ENCODE assay signal across 1 cellular context in genomic region chr12:71214511-71215285, GRCh38.
TF ChIP-seq lines count a peak whose summit lies in the region.

No MANE protein-coding gene starts in this region.

TF ChIP-seq in HepG2, 621 proteins besides CTCF, POLR2A, EP300 and RAD21 (continued from another document):
- TF ChIP-seq HNRNPLL (IDR thresholded peaks at IDR 0.05; ENCODE audit: low read depth, low read length, poor library complexity, severe bottlenecking) (no peak), AGO1 (IDR thresholded peaks at IDR 0.05; ENCODE audit: low read depth, low read length, poor library complexity, severe bottlenecking) (no peak), ZNF709 (CRISPR knock-in tag; IDR thresholded peaks at IDR 0.05) (no peak), SAP130 (CRISPR knock-in tag; IDR thresholded peaks at IDR 0.05; ENCODE audit: low read depth) (peak; percentile 36; the same call in 1 of the 2 replicates), ZNF839 (CRISPR knock-in tag; IDR thresholded peaks at IDR 0.05; ENCODE audit: borderline replicate concordance) (no peak), MYNN (CRISPR knock-in tag; IDR thresholded peaks at IDR 0.05; ENCODE audit: low read depth) (no peak)
- TF ChIP-seq, protein P1, sequence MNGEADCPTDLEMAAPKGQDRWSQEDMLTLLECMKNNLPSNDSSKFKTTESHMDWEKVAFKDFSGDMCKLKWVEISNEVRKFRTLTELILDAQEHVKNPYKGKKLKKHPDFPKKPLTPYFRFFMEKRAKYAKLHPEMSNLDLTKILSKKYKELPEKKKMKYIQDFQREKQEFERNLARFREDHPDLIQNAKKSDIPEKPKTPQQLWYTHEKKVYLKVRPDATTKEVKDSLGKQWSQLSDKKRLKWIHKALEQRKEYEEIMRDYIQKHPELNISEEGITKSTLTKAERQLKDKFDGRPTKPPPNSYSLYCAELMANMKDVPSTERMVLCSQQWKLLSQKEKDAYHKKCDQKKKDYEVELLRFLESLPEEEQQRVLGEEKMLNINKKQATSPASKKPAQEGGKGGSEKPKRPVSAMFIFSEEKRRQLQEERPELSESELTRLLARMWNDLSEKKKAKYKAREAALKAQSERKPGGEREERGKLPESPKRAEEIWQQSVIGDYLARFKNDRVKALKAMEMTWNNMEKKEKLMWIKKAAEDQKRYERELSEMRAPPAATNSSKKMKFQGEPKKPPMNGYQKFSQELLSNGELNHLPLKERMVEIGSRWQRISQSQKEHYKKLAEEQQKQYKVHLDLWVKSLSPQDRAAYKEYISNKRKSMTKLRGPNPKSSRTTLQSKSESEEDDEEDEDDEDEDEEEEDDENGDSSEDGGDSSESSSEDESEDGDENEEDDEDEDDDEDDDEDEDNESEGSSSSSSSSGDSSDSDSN (CRISPR knock-in tag; IDR thresholded peaks at IDR 0.05) = no peak
- TF ChIP-seq, protein P2, sequence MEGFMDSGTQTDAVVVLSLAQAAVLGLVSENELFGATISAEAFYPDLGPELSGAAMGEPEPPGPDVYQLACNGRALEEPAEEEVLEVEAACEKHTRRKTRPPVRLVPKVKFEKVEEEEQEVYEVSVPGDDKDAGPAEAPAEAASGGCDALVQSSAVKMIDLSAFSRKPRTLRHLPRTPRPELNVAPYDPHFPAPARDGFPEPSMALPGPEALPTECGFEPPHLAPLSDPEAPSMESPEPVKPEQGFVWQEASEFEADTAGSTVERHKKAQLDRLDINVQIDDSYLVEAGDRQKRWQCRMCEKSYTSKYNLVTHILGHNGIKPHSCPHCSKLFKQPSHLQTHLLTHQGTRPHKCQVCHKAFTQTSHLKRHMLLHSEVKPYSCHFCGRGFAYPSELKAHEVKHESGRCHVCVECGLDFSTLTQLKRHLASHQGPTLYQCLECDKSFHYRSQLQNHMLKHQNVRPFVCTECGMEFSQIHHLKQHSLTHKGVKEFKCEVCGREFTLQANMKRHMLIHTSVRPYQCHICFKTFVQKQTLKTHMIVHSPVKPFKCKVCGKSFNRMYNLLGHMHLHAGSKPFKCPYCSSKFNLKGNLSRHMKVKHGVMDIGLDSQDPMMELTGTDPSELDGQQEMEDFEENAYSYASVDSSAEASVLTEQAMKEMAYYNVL (CRISPR knock-in tag; IDR thresholded peaks at IDR 0.05; ENCODE audit: borderline replicate concordance) = no peak
